ENCODE assay signal across 8 cellular contexts in genomic region chr6:47780510-47781356, GRCh38. TPM values are rescaled to one million over a fixed set of nuclear protein-coding genes. Genes with fewer than 3 reads are reported as not detected.
DNase-seq lines count a peak whose midpoint lies in the region; ATAC-seq, FAIRE-seq and TF ChIP-seq lines count a peak whose summit lies in the region.

No MANE protein-coding gene starts in this region.

- DNase-seq in AG20443 (ENCODE audit: low spot score) (peak; percentile 64), NCI-H1436 treated with DMSO at 0.1 percent for 48 hours (lab: John Stamatoyannopoulos, UW) (peak; percentile 14), T-helper 9 cell (peak; percentile 1), choroid plexus epithelial cell (ENCODE audit: low read depth) (peak; percentile 80), HepG2 (ENCODE audit: low spot score) (peak; percentile 62)
- peak; percentile 4 for DNase-seq in stimulated activated naive B cell treated with anti-CD40 and anti-IgM and Interleukin-4, amounts not matched to agents 10 μg/mL and 1 μg/mL and 100 μg/mL, for 72 hours

- in situ Hi-C loops in HepG2 (cut with HindIII; ENCODE audit: extremely low pct_ligation_motif_present, low pct_unique_long_range_greater_than_20kb) = loop anchor here (5.0 to 10.0 kb wide), 2 partner anchors 148 to 366 kb away; no protein-coding TSS in a partner anchor

- H3K36me3 ChIP-seq in HepG2 (replicated peaks in 1 of 2; ENCODE audit: control insufficient read depth in 1 of 2, insufficient read depth in 2 of 2, low read length in 2 of 2) = no peaks in the 10 kb centered on the region

- peak; percentile 50 for TF ChIP-seq RAD21 in HepG2 (CRISPR knock-in tag; IDR thresholded peaks at IDR 0.05)

- H3K4me3 ChIP-seq in choroid plexus epithelial cell (ENCODE audit: low read depth, low read length) = no peak overlapping the region
- no peak overlapping the region for H3K4me3 ChIP-seq in HepG2 (replicated peaks in 1 of 3; ENCODE audit: insufficient read depth in 1 of 3, low read depth in 2 of 3, low read length in 3 of 3)

- no peaks in the 10 kb centered on the region for H3K4me1 ChIP-seq in HepG2 (ENCODE audit: insufficient read depth, low read length)

- no peak overlapping the region for H2AFZ ChIP-seq in HepG2 (ENCODE audit: low read length)

- TF ChIP-seq EP300 in HepG2 (IDR thresholded peaks at IDR 0.05; ENCODE audit: low read depth in 2 of 2, low read length in 2 of 2) (no peak), HepG2 (CRISPR knock-in tag; IDR thresholded peaks at IDR 0.05; ENCODE audit: borderline replicate concordance) (no peak)

- TF ChIP-seq CTCF in choroid plexus epithelial cell (conservative IDR thresholded peaks at IDR 0.05; ENCODE audit: low read depth, low read length) (peak; percentile 78), HepG2 (CRISPR knock-in tag; IDR thresholded peaks at IDR 0.05) (peak; percentile 82)

- H3K27ac ChIP-seq in HepG2 (ENCODE audit: extremely low read length, insufficient read depth, low read length) = no peak overlapping the region

- POLR2A ChIA-PET in HepG2 (lab: Yijun Ruan, JAX) = no interaction called here

- H4K20me1 ChIP-seq in HepG2 (ENCODE audit: insufficient read depth, low read length) = no peaks in the 10 kb centered on the region

- no peak overlapping the region for H3K4me3 Mint-ChIP-seq in stimulated activated naive B cell treated with anti-CD40 and anti-IgM and Interleukin-4, amounts not matched to agents 10 μg/mL and 1 μg/mL and 100 μg/mL, for 72 hours

- peak; percentile 90 for FAIRE-seq in HepG2 (lab: Jason Lieb, UNC)

- H3K79me2 ChIP-seq in HepG2 (ENCODE audit: insufficient read depth, low read length) = no peaks in the 10 kb centered on the region

- H3K9me3 Mint-ChIP-seq in stimulated activated naive B cell treated with anti-CD40 and anti-IgM and Interleukin-4, amounts not matched to agents 10 μg/mL and 1 μg/mL and 100 μg/mL, for 72 hours = no peaks in the 10 kb centered on the region

- peaks cover 6 to 7% of the 10 kb centered on the region in 2 donors for H3K4me1 Mint-ChIP-seq in stimulated activated naive B cell treated with anti-CD40 and anti-IgM and Interleukin-4, amounts not matched to agents 10 μg/mL and 1 μg/mL and 100 μg/mL, for 72 hours

- WGBS in HepG2 (ENCODE audit: low lambda C conversion rate) = 2% methylated on average over 6 of the region's 6 CpGs

- H3K9me3 ChIP-seq in HepG2 (ENCODE audit: low read length) = no peaks in the 10 kb centered on the region

- H3K4me2 ChIP-seq in HepG2 (ENCODE audit: low read depth, low read length) = peak overlapping the region; percentile 45

- intact Hi-C loops in HepG2 (cut with micrococcal nuclease; ENCODE audit: unreplicated experiment) = loop anchor here (1.0 to 10.0 kb wide), 4 partner anchors 149 to 804 kb away; no protein-coding TSS in a partner anchor

- H3K9ac ChIP-seq in HepG2 (ENCODE audit: insufficient read depth, low read depth, low read length) = no peak overlapping the region

- peaks cover 0 to 6% of the 10 kb centered on the region in 2 experiments; a peak in 1 of 5 replicates for H3K27me3 ChIP-seq in HepG2 (ENCODE audit: control insufficient read depth in 1 of 2, insufficient read depth in 2 of 2, low read length in 2 of 2)

- CTCF ChIA-PET in HepG2 (lab: Yijun Ruan, JAX; ENCODE audit: low intra/inter-chr PET ratio, low total read pairs) = interaction anchor here (1.9 to 3.6 kb wide), 2 partner anchors 149 to 367 kb away, joined by 17 to 37 read pairs; no protein-coding TSS in a partner anchor

- peaks cover 12 to 33% of the 10 kb centered on the region in 2 donors for H3K27me3 Mint-ChIP-seq in stimulated activated naive B cell treated with anti-CD40 and anti-IgM and Interleukin-4, amounts not matched to agents 10 μg/mL and 1 μg/mL and 100 μg/mL, for 72 hours

- ATAC-seq in GM18511 (IDR thresholded peaks at IDR 0.05; ENCODE audit: unreplicated experiment) = peak; percentile 96
- peak; percentile 84 for ATAC-seq in HG02938 (IDR thresholded peaks at IDR 0.05; ENCODE audit: unreplicated experiment)
- ATAC-seq in HepG2 = peak; percentile 98
- ATAC-seq in stimulated activated naive B cell treated with anti-CD40 and anti-IgM and Interleukin-4, amounts not matched to agents 10 μg/mL and 1 μg/mL and 100 μg/mL, for 72 hours (replicated peaks) = peak; percentile 75 to 92

- peak overlapping the region; percentile 72 for H3K27ac Mint-ChIP-seq in stimulated activated naive B cell treated with anti-CD40 and anti-IgM and Interleukin-4, amounts not matched to agents 10 μg/mL and 1 μg/mL and 100 μg/mL, for 72 hours

- no TSS peak for BruUV-seq in HepG2 (replicated peaks; lab: Mats Ljungman, UMichigan)

- H3K36me3 Mint-ChIP-seq in stimulated activated naive B cell treated with anti-CD40 and anti-IgM and Interleukin-4, amounts not matched to agents 10 μg/mL and 1 μg/mL and 100 μg/mL, for 72 hours = no peaks in the 10 kb centered on the region

- no peak for TF ChIP-seq POLR2A in HepG2 (IDR thresholded peaks at IDR 0.05; ENCODE audit: insufficient read depth in 1 of 2, low read depth in 2 of 2, low read length in 2 of 2)

TF ChIP-seq in HepG2, 621 proteins besides CTCF, POLR2A, EP300 and RAD21 (continues in another document):
- TF ChIP-seq CREM (IDR thresholded peaks at IDR 0.05) = no peak
- no peak for TF ChIP-seq CREM (CRISPR knock-in tag; IDR thresholded peaks at IDR 0.05)
- no peak for TF ChIP-seq YY1 (IDR thresholded peaks at IDR 0.05; ENCODE audit: insufficient read depth, insufficient replicate concordance, low read depth, low read length)
- TF ChIP-seq ZNF282 (IDR thresholded peaks at IDR 0.05; ENCODE audit: partially characterized antibody) = no peak
- no peak for TF ChIP-seq GATAD1 (CRISPR knock-in tag; IDR thresholded peaks at IDR 0.05)
- TF ChIP-seq MIXL1 (CRISPR knock-in tag; IDR thresholded peaks at IDR 0.05) = 0 out of 2 replicates have a peak, but pooled peaks have one; percentile 45
- TF ChIP-seq ELF3 (CRISPR knock-in tag; IDR thresholded peaks at IDR 0.05) = 0 out of 2 replicates have a peak, but pooled peaks have one; percentile 18
- no peak for TF ChIP-seq BCL3 (CRISPR knock-in tag; IDR thresholded peaks at IDR 0.05)
- TF ChIP-seq ZNF451 (CRISPR knock-in tag; IDR thresholded peaks at IDR 0.05) = no peak
- TF ChIP-seq ZNF878 (CRISPR knock-in tag; IDR thresholded peaks at IDR 0.05) = no peak
- no peak for TF ChIP-seq PAF1 (CRISPR knock-in tag; IDR thresholded peaks at IDR 0.05)
- no peak for TF ChIP-seq SRF (IDR thresholded peaks at IDR 0.05; ENCODE audit: low read depth, low read length)
- no peak for TF ChIP-seq CSRNP1 (CRISPR knock-in tag; IDR thresholded peaks at IDR 0.05)
- no peak for TF ChIP-seq MAF1 (CRISPR knock-in tag; IDR thresholded peaks at IDR 0.05; ENCODE audit: borderline replicate concordance)
- TF ChIP-seq ZBTB3 (CRISPR knock-in tag; IDR thresholded peaks at IDR 0.05; ENCODE audit: borderline replicate concordance, low read depth) = no peak
- TF ChIP-seq SOX5 (CRISPR knock-in tag; IDR thresholded peaks at IDR 0.05; ENCODE audit: borderline replicate concordance) = 0 out of 2 replicates have a peak, but pooled peaks have one; percentile 17

RNA-seq across cellular contexts. Expression of gene OPN5, which starts 1.1 kb away (rescaled TPM):
- not detected in 2 replicates for total RNA-seq in HepG2 (2016; rRNA removed; fragmentation: Illumina TruSeq; extraction: Trizol)
- total RNA-seq in HepG2 (2016; cell fraction: cytosol; rRNA removed; fragmentation: Illumina TruSeq; extraction: Trizol; ENCODE audit: low read depth) = not detected in 2 replicates
- total RNA-seq in HepG2 (2016; cell fraction: insoluble cytoplasmic fraction; rRNA removed; fragmentation: Illumina TruSeq; extraction: Trizol) = not detected in 2 replicates
- not detected in 2 replicates for total RNA-seq in HepG2 (2016; cell fraction: membrane; rRNA removed; fragmentation: Illumina TruSeq; extraction: Trizol)
- not detected in 2 replicates for total RNA-seq in HepG2 (2016; cell fraction: nucleus; rRNA removed; fragmentation: Illumina TruSeq; extraction: Trizol)
- not detected in 2 replicates for polyA plus RNA-seq in HepG2 (2011; rRNA removed)
- not detected in 2 replicates for polyA plus RNA-seq in HepG2 (2011; cell fraction: cytosol; rRNA removed)
- polyA plus RNA-seq in HepG2 (2011; cell fraction: nucleus; rRNA removed) = not detected in 2 replicates
- 0.04 and 0.13 TPM in 2 replicates for polyA plus RNA-seq in HepG2 (2012)
- polyA plus RNA-seq in HepG2 (2016; cell fraction: cytosol; fragmentation: Illumina TruSeq; extraction: Trizol; ENCODE audit: low read depth) = not detected in 2 replicates
- polyA plus RNA-seq in HepG2 (2016; cell fraction: insoluble cytoplasmic fraction; fragmentation: Illumina TruSeq; extraction: Trizol; ENCODE audit: low read depth) = not detected in 2 replicates
- not detected in 2 replicates for polyA plus RNA-seq in HepG2 (2016; cell fraction: membrane; fragmentation: Illumina TruSeq; extraction: Trizol; ENCODE audit: low read depth)
- not detected in 2 replicates for polyA plus RNA-seq in HepG2 (2016; cell fraction: nucleus; fragmentation: Illumina TruSeq; extraction: Trizol; ENCODE audit: insufficient read depth, low read depth)
- polyA minus RNA-seq in HepG2 (2011; rRNA and poly(A)+ RNA removed; ENCODE audit: low replicate concordance) = not detected in 2 replicates
- not detected in 2 replicates for polyA minus RNA-seq in HepG2 (2011; cell fraction: cytosol; rRNA and poly(A)+ RNA removed)
- polyA minus RNA-seq in HepG2 (2011; cell fraction: nucleus; rRNA and poly(A)+ RNA removed) = not detected in 2 replicates

Comparison
In these comparisons a context has a peak if more than half of its experiments do, and no peak if none do; other contexts are left out.
1. DNase-seq: peak in every context shown above with its lines; median percentile 80 in choroid plexus epithelial cell; 64 in AG20443; 62 in HepG2; 14 in NCI-H1436 treated with DMSO at 0.1 percent for 48 hours; 4 in stimulated activated naive B cell treated with anti-CD40 and anti-IgM and Interleukin-4, amounts not matched to agents 10 μg/mL and 1 μg/mL and 100 μg/mL, for 72 hours; 1 in T-helper 9 cell.